ENCODE assay signal across 9 cellular contexts in genomic region chr19:2043269-2043641, GRCh38. TPM values are rescaled to one million over a fixed set of nuclear protein-coding genes. Genes with fewer than 3 reads are reported as not detected.
DNase-seq lines count a peak whose midpoint lies in the region; ATAC-seq and TF ChIP-seq lines count a peak whose summit lies in the region.
"Had no signal": no experiment of that assay in that cellular context is flagged by ENCODE, and none has a peak within 500 bp of the region (broad histone marks: within the 10 kb centered on the region; RNA-seq: fewer than 3 reads in every experiment).

No MANE protein-coding gene starts in this region.

- peaks cover 4% of the 10 kb centered on the region for H4K20me1 ChIP-seq in H9 (ENCODE audit: control insufficient read depth, insufficient read depth, insufficient read length)

- H2AK5ac ChIP-seq in H9 (ENCODE audit: insufficient read length, low read length) = no peak overlapping the region

- H3K27ac Mint-ChIP-seq in H9 (peak overlapping the region in 2 of 3 experiments; percentile 93; a peak in 5 of 7 replicates), immature natural killer cell (peak overlapping the region; percentile 85 to 93 (median 88))
- peak overlapping the region; percentile 91 for H3K27ac Mint-ChIP-seq in stimulated activated effector memory CD8-positive, alpha-beta T cell treated with anti-CD3 and anti-CD28 coated beads, Interleukin-12 subunit alpha, Interleukin-12 subunit beta, amount 100 ng/mL, for 72 hours

- H3K4me3 Mint-ChIP-seq in H9 (peak overlapping the region in 1 of 2 experiments; percentile 58; a peak in 3 of 5 replicates), immature natural killer cell (peak overlapping the region; percentile 28 to 71 (median 58))
- peak overlapping the region; percentile 71 for H3K4me3 Mint-ChIP-seq in activated T-cell treated with anti-CD3 and anti-CD28 coated beads, Interleukin-2, amount 50 U/mL, for 4 hours
- H3K4me3 Mint-ChIP-seq in stimulated activated effector memory CD8-positive, alpha-beta T cell treated with anti-CD3 and anti-CD28 coated beads, Interleukin-12 subunit alpha, Interleukin-12 subunit beta, amount 100 ng/mL, for 72 hours = peak overlapping the region; percentile 72

- no peaks in the 10 kb centered on the region for H3K23me2 ChIP-seq in H9 (ENCODE audit: insufficient read length, low read depth, low read length, poor library complexity, severe bottlenecking)

- no peak overlapping the region for H3K23ac ChIP-seq in H9 (ENCODE audit: insufficient read length, low read depth, low read length)

- H3K56ac ChIP-seq in H9 (ENCODE audit: insufficient read length, low read depth, low read length) = no peak overlapping the region

- H3K14ac ChIP-seq in H9 (ENCODE audit: insufficient read depth, low read length) = no peak overlapping the region

- H3K9me3 Mint-ChIP-seq in H9 (no peaks in the 10 kb centered on the region), immature natural killer cell (no peaks in the 10 kb centered on the region)
- H3K9me3 Mint-ChIP-seq in activated T-cell treated with anti-CD3 and anti-CD28 coated beads, Interleukin-2, amount 50 U/mL, for 4 hours = no peaks in the 10 kb centered on the region
- no peaks in the 10 kb centered on the region for H3K9me3 Mint-ChIP-seq in stimulated activated effector memory CD8-positive, alpha-beta T cell treated with anti-CD3 and anti-CD28 coated beads, Interleukin-12 subunit alpha, Interleukin-12 subunit beta, amount 100 ng/mL, for 72 hours

- no CpG with 5 or more reads among the region's 8 CpGs for WGBS in H9 (ENCODE audit: extremely low coverage, insufficient read length, low lambda C conversion rate)

- H3K9ac ChIP-seq in H9 (ENCODE audit: extremely low read depth, insufficient read length, low read length) = no peak overlapping the region

- peaks cover 7 to 23% (median 22%) of the 10 kb centered on the region in 3 experiments for H3K36me3 Mint-ChIP-seq in H9 (ENCODE audit: insufficient read depth in 1 of 3, low read depth in 3 of 3)
- peaks cover 11% of the 10 kb centered on the region for H3K36me3 Mint-ChIP-seq in activated T-cell treated with anti-CD3 and anti-CD28 coated beads, Interleukin-2, amount 50 U/mL, for 4 hours (ENCODE audit: insufficient read depth)
- no peaks in the 10 kb centered on the region for H3K36me3 Mint-ChIP-seq in immature natural killer cell
- H3K36me3 Mint-ChIP-seq in stimulated activated effector memory CD8-positive, alpha-beta T cell treated with anti-CD3 and anti-CD28 coated beads, Interleukin-12 subunit alpha, Interleukin-12 subunit beta, amount 100 ng/mL, for 72 hours = peaks cover 100% of the 10 kb centered on the region

- no peaks in the 10 kb centered on the region for H3K79me2 ChIP-seq in H9 (ENCODE audit: insufficient read depth, low read length)

- no peak overlapping the region for H2BK5ac ChIP-seq in H9 (ENCODE audit: insufficient read length, low read length)

- H3K27me3 ChIP-seq in H9 (ENCODE audit: insufficient read depth, low read length) = no peaks in the 10 kb centered on the region

- H4K91ac ChIP-seq in H9 (ENCODE audit: insufficient read length, low read depth, low read length) = no peak overlapping the region

- DNase-seq in H9 (no peak), immature natural killer cell (no peak), SW 1271 (lab: John Stamatoyannopoulos, UW) (no peak), NCI-H2081 (lab: John Stamatoyannopoulos, UW) (no peak), NCI-H1105 treated with DMSO at 0.1 percent for 48 hours (lab: John Stamatoyannopoulos, UW) (no peak)
- DNase-seq in activated T-cell treated with anti-CD3 and anti-CD28 coated beads, Interleukin-2, amount 50 U/mL, for 4 hours = no peak
- no peak for DNase-seq in stimulated activated effector memory CD8-positive, alpha-beta T cell treated with anti-CD3 and anti-CD28 coated beads, Interleukin-12 subunit alpha, Interleukin-12 subunit beta, amount 100 ng/mL, for 72 hours (ENCODE audit: low spot score in 2 of 2)
- DNase-seq: MM.1S had no signal

- H3T11ph ChIP-seq in H9 (ENCODE audit: low read length) = no peak overlapping the region

- peaks cover 8 to 16% of the 10 kb centered on the region in 2 experiments for H3K4me1 Mint-ChIP-seq in H9
- H3K4me1 Mint-ChIP-seq in activated T-cell treated with anti-CD3 and anti-CD28 coated beads, Interleukin-2, amount 50 U/mL, for 4 hours (ENCODE audit: low read depth) = peaks cover 30% of the 10 kb centered on the region
- peaks cover 5 to 27% of the 10 kb centered on the region in 2 donors for H3K4me1 Mint-ChIP-seq in immature natural killer cell
- H3K4me1 Mint-ChIP-seq in stimulated activated effector memory CD8-positive, alpha-beta T cell treated with anti-CD3 and anti-CD28 coated beads, Interleukin-12 subunit alpha, Interleukin-12 subunit beta, amount 100 ng/mL, for 72 hours = peaks cover 57% of the 10 kb centered on the region

- H3K9me3 ChIP-seq in H9 (ENCODE audit: control insufficient read depth, low read depth, low read length) = no peaks in the 10 kb centered on the region

- no peak overlapping the region for H3K27ac ChIP-seq in H9 (ENCODE audit: insufficient read length, low read depth, low read length)

- ATAC-seq in activated T-cell treated with anti-CD3 and anti-CD28 coated beads, Interleukin-2, amount 50 U/mL, for 4 hours = no peak
- ATAC-seq in stimulated activated effector memory CD8-positive, alpha-beta T cell treated with anti-CD3 and anti-CD28 coated beads, Interleukin-12 subunit alpha, Interleukin-12 subunit beta, amount 100 ng/mL, for 72 hours = no peak
- no peak for ATAC-seq in HG03571 (IDR thresholded peaks at IDR 0.05; ENCODE audit: unreplicated experiment)

- H4K8ac ChIP-seq in H9 (replicated peaks; ENCODE audit: insufficient read length, low read depth, low read length) = no peak overlapping the region

- no peak overlapping the region for H2BK12ac ChIP-seq in H9 (ENCODE audit: insufficient read length, low read depth, low read length)

- H3K4ac ChIP-seq in H9 (ENCODE audit: low read depth, low read length) = no peak overlapping the region

- H3K18ac ChIP-seq in H9 (ENCODE audit: insufficient read length, low read depth, low read length) = no peak overlapping the region

- no peak overlapping the region for H4K5ac ChIP-seq in H9 (ENCODE audit: insufficient read length, low read depth, low read length)

- no peak overlapping the region for H3K4me2 ChIP-seq in H9 (ENCODE audit: insufficient read depth, insufficient read length, low read length)

- no peak overlapping the region for H2BK120ac ChIP-seq in H9 (ENCODE audit: low read depth, low read length, poor library complexity, severe bottlenecking)

- no peak overlapping the region for H2AFZ ChIP-seq in H9 (ENCODE audit: low read length)

- no peak overlapping the region for H2BK20ac ChIP-seq in H9 (ENCODE audit: low read depth, low read length, poor library complexity, severe bottlenecking)

- no peaks in the 10 kb centered on the region; the same call in 1 of the 2 replicates for H3K4me1 ChIP-seq in H9 (ENCODE audit: insufficient read depth, low read length)

- H3K79me1 ChIP-seq in H9 (ENCODE audit: insufficient read depth, low read depth, low read length, poor library complexity, severe bottlenecking) = peaks cover 4% of the 10 kb centered on the region

- H3K27me3 Mint-ChIP-seq in H9 (ENCODE audit: low read depth) (no peaks in the 10 kb centered on the region), immature natural killer cell (ENCODE audit: low read depth in 3 of 3) (peaks cover 0 to 27% (median 24%) of the 10 kb centered on the region in 3 donors)
- no peaks in the 10 kb centered on the region for H3K27me3 Mint-ChIP-seq in activated T-cell treated with anti-CD3 and anti-CD28 coated beads, Interleukin-2, amount 50 U/mL, for 4 hours (ENCODE audit: low read depth)

- no peak for TF ChIP-seq CTCF in H9 (conservative IDR thresholded peaks at IDR 0.05)

- H2BK15ac ChIP-seq in H9 (ENCODE audit: low read depth, low read length) = no peak overlapping the region

RNA-seq across cellular contexts. Expression of gene MKNK2, which starts 7.8 kb away (rescaled TPM):
- total RNA-seq in H9 (2021) = 153 and 154 TPM in 2 replicates
- 100 to 1,000 TPM; 122 to 130 (median 128) TPM for total RNA-seq in activated T-cell treated with anti-CD3 and anti-CD28 coated beads, Interleukin-2, amount 50 U/mL, for 4 hours
- 10 to 100 TPM; 22.7 to 39.2 (median 23.9) TPM for polyA plus RNA-seq in immature natural killer cell

RNA-seq across cellular contexts. Expression of gene BTBD2, which starts 27.7 kb away (rescaled TPM):
- 110 and 113 TPM in 2 replicates for total RNA-seq in H9 (2021)
- 10 to 100 TPM; 12.6 to 17.2 (median 14.4) TPM for total RNA-seq in activated T-cell treated with anti-CD3 and anti-CD28 coated beads, Interleukin-2, amount 50 U/mL, for 4 hours
- 1 to 10 TPM; 2.6 to 4.4 (median 3.6) TPM for polyA plus RNA-seq in immature natural killer cell

RNA-seq across cellular contexts. Expression of gene MOB3A, which starts 52.9 kb away (rescaled TPM):
- 11.5 and 13.3 TPM in 2 replicates for total RNA-seq in H9 (2021)
- 100 to 1,000 TPM; 128 to 137 (median 137) TPM for total RNA-seq in activated T-cell treated with anti-CD3 and anti-CD28 coated beads, Interleukin-2, amount 50 U/mL, for 4 hours
- polyA plus RNA-seq in immature natural killer cell = 100 to 1,000 TPM in 1 of 3 donors, 10 to 100 TPM in 2; 39.4 to 160 (median 42.2) TPM

RNA-seq across cellular contexts. Expression of gene IZUMO4, which starts 53.5 kb away (rescaled TPM):
- 2.1 and 3.0 TPM in 2 replicates for total RNA-seq in H9 (2021)
- 1 to 10 TPM; 3.4 to 4.6 (median 4.2) TPM for total RNA-seq in activated T-cell treated with anti-CD3 and anti-CD28 coated beads, Interleukin-2, amount 50 U/mL, for 4 hours
- under 1 TPM in 1 of 3 donors, not detected in 2; 0.42 TPM for polyA plus RNA-seq in immature natural killer cell
